In the genomic region with DNA sequence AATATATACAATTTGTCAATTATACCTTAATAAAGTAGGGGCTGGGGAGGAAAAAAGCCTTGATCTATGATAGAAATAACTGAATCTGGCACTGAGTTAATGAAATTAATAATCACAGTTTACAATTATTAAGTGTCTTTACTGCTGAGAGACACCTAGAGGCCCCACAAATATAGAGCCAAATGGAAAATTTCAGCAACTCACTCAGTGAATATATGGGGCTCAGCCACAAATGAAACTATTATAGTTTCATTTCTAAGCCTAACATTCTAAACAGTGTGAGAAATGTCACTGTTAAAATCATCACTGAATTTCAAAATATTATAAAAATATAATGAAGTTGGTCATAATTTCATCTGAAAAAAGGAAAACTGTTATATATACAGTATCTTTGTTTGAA, we compare ENCODE assay signal across 1 cellular context.
TF ChIP-seq lines count a peak whose summit lies in the region.

No MANE protein-coding gene starts in this region.

TF ChIP-seq in GM12878, 131 proteins besides CTCF, POLR2A, EP300 and RAD21 (continued from another document):
- TF ChIP-seq, protein P1, sequence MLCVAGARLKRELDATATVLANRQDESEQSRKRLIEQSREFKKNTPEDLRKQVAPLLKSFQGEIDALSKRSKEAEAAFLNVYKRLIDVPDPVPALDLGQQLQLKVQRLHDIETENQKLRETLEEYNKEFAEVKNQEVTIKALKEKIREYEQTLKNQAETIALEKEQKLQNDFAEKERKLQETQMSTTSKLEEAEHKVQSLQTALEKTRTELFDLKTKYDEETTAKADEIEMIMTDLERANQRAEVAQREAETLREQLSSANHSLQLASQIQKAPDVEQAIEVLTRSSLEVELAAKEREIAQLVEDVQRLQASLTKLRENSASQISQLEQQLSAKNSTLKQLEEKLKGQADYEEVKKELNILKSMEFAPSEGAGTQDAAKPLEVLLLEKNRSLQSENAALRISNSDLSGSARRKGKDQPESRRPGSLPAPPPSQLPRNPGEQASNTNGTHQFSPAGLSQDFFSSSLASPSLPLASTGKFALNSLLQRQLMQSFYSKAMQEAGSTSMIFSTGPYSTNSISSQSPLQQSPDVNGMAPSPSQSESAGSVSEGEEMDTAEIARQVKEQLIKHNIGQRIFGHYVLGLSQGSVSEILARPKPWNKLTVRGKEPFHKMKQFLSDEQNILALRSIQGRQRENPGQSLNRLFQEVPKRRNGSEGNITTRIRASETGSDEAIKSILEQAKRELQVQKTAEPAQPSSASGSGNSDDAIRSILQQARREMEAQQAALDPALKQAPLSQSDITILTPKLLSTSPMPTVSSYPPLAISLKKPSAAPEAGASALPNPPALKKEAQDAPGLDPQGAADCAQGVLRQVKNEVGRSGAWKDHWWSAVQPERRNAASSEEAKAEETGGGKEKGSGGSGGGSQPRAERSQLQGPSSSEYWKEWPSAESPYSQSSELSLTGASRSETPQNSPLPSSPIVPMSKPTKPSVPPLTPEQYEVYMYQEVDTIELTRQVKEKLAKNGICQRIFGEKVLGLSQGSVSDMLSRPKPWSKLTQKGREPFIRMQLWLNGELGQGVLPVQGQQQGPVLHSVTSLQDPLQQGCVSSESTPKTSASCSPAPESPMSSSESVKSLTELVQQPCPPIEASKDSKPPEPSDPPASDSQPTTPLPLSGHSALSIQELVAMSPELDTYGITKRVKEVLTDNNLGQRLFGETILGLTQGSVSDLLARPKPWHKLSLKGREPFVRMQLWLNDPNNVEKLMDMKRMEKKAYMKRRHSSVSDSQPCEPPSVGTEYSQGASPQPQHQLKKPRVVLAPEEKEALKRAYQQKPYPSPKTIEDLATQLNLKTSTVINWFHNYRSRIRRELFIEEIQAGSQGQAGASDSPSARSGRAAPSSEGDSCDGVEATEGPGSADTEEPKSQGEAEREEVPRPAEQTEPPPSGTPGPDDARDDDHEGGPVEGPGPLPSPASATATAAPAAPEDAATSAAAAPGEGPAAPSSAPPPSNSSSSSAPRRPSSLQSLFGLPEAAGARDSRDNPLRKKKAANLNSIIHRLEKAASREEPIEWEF (IDR thresholded peaks at IDR 0.05; ENCODE audit: insufficient replicate concordance, low read depth, low read length) = no peak
- TF ChIP-seq FOXK2 (IDR thresholded peaks at IDR 0.05) (no peak), ZZZ3 (IDR thresholded peaks at IDR 0.05; ENCODE audit: control insufficient read depth, insufficient read length, low read depth) (no peak), NR2F1 (conservative IDR thresholded peaks at IDR 0.05) (no peak)
